ENCODE assay signal across 9 cellular contexts in genomic region chr13:113275387-113275786, GRCh38. TPM values are rescaled to one million over a fixed set of nuclear protein-coding genes. Genes with fewer than 3 reads are reported as not detected.
DNase-seq lines count a peak whose midpoint lies in the region; ATAC-seq, FAIRE-seq and TF ChIP-seq lines count a peak whose summit lies in the region.
"Had no signal": no experiment of that assay in that cellular context is flagged by ENCODE, and none has a peak within 500 bp of the region (broad histone marks: within the 10 kb centered on the region; RNA-seq: fewer than 3 reads in every experiment).

No MANE protein-coding gene starts in this region.

- no peak for TF ChIP-seq POLR2A in Peyer's patch (IDR thresholded peaks at IDR 0.05)
- TF ChIP-seq POLR2A in K562 (conservative IDR thresholded peaks at IDR 0.05) = no peak
- TF ChIP-seq POLR2A in suprapubic skin (IDR thresholded peaks at IDR 0.05) = no peak

- peak overlapping the region; percentile 68; the same call in 1 of the 2 replicates for H2AFZ ChIP-seq in K562 (ENCODE audit: low read depth, low read length)

- no peaks in the 10 kb centered on the region for H3K27me3 Mint-ChIP-seq in Calu3 (ENCODE audit: unreplicated experiment)
- H3K27me3 Mint-ChIP-seq in HFFc6 (ENCODE audit: insufficient read depth) = no peaks in the 10 kb centered on the region; the same call in 1 of the 2 replicates

- no peaks in the 10 kb centered on the region for H3K4me1 ChIP-seq in Peyer's patch
- H3K4me1 ChIP-seq in K562 (replicated peaks in 1 of 2; ENCODE audit: control insufficient read depth in 2 of 2, insufficient read depth in 2 of 2, low read length in 2 of 2) = peaks cover 6 to 20% of the 10 kb centered on the region in 2 experiments; a peak in 4 of 5 replicates
- H3K4me1 ChIP-seq in suprapubic skin = peaks cover 15% of the 10 kb centered on the region

- no peaks in the 10 kb centered on the region for H3K79me2 ChIP-seq in K562 (ENCODE audit: control insufficient read depth, insufficient read depth, low read length)

- H3K4me1 Mint-ChIP-seq in Calu3 (ENCODE audit: low read depth, unreplicated experiment) (peaks cover 6% of the 10 kb centered on the region), HFFc6 (ENCODE audit: low read depth) (peaks cover 26% of the 10 kb centered on the region)

- peak; percentile 17 to 62; a peak in 2 of 4 replicates for TF ChIP-seq RAD21 in K562 (CRISPR knock-in tag; conservative IDR thresholded peaks at IDR 0.05 in 1 of 2, IDR thresholded peaks at IDR 0.05 in 1 of 2)

- intact Hi-C loops in Calu3 (cut with micrococcal nuclease; ENCODE audit: unreplicated experiment) (loop anchor here (1.0 to 5.0 kb wide), 2 partner anchors 98 to 177 kb away; partner anchors contain the start of gene ADPRHL1), K562 (cut with micrococcal nuclease) (loop anchor here (2.0 to 10.0 kb wide), 2 partner anchors 115 to 289 kb away; no protein-coding TSS in a partner anchor)

- no peaks in the 10 kb centered on the region for H3K9me3 ChIP-seq in Peyer's patch
- H3K9me3 ChIP-seq in K562 (replicated peaks; ENCODE audit: control insufficient read depth, insufficient read depth, low read depth, low read length) = no peaks in the 10 kb centered on the region; the same call in 1 of the 2 replicates
- H3K9me3 ChIP-seq in suprapubic skin = no peaks in the 10 kb centered on the region

- 4% methylated on average over 2 of the region's 3 CpGs for WGBS in K562 (ENCODE audit: insufficient coverage, low coverage, missing lambda C conversion rate)
- WGBS in suprapubic skin = 12% methylated on average over 3 of the region's 3 CpGs

- ATAC-seq in K562 = peak; percentile 96
- ATAC-seq in left lobe of liver = peak; percentile 96
- ATAC-seq in HG03095 (IDR thresholded peaks at IDR 0.05; ENCODE audit: unreplicated experiment) = no peak
- no peak for ATAC-seq in GM21737 (IDR thresholded peaks at IDR 0.05; ENCODE audit: unreplicated experiment)

- no peak overlapping the region for H3K9ac ChIP-seq in K562 (ENCODE audit: insufficient read depth in 1 of 2, low read depth in 2 of 2, low read length in 2 of 2)

- TF ChIP-seq EP300 in K562 (IDR thresholded peaks at IDR 0.05; ENCODE audit: low read length) (no peak), suprapubic skin (IDR thresholded peaks at IDR 0.05) (no peak)

- no peaks in the 10 kb centered on the region for H3K36me3 ChIP-seq in Peyer's patch
- no peaks in the 10 kb centered on the region for H3K36me3 ChIP-seq in K562 (ENCODE audit: control insufficient read depth, insufficient read depth, low read length)
- no peaks in the 10 kb centered on the region for H3K36me3 ChIP-seq in suprapubic skin

- H3K9me3 Mint-ChIP-seq in Calu3 (ENCODE audit: low read depth, unreplicated experiment) (no peaks in the 10 kb centered on the region), HFFc6 (no peaks in the 10 kb centered on the region; the same call in 1 of the 2 replicates)

- H3K27me3 ChIP-seq in Peyer's patch (no peaks in the 10 kb centered on the region), K562 (ENCODE audit: control insufficient read depth in 2 of 2, insufficient read depth in 2 of 2, low read length in 2 of 2) (peaks cover 0 to 4% of the 10 kb centered on the region in 2 experiments; a peak in 2 of 5 replicates), suprapubic skin (no peaks in the 10 kb centered on the region)

- no peak overlapping the region for H3K4me2 ChIP-seq in K562 (ENCODE audit: insufficient read depth, low read length)

- CTCF ChIA-PET in Calu3 (lab: Charles Lee) = no interaction called here
- CTCF ChIA-PET in K562 (lab: Yijun Ruan, JAX; ENCODE audit: low intra/inter-chr PET ratio) = no interaction called here

- in situ Hi-C loops in K562 (cut with MboI) = loop anchor here (10.0 kb wide), 1 partner anchor 109 kb away; no protein-coding TSS in a partner anchor

- H3K4me3 Mint-ChIP-seq in Calu3 (ENCODE audit: low read depth, unreplicated experiment) (no peak overlapping the region), HFFc6 (no peak overlapping the region)
- H3K4me3 Mint-ChIP-seq: T-helper 1 cell treated with Interleukin-12 subunit alpha and Interleukin-12 subunit beta and Interleukin-4 antibody, amounts not matched to agents 30 μg/mL and 1 μg/mL, for 36 hours had no signal

- H3K27ac Mint-ChIP-seq in Calu3 (ENCODE audit: unreplicated experiment) (no peak overlapping the region), HFFc6 (peak overlapping the region; percentile 73; the same call in 1 of the 2 replicates)
- H3K27ac Mint-ChIP-seq: T-helper 1 cell treated with Interleukin-12 subunit alpha and Interleukin-12 subunit beta and Interleukin-4 antibody, amounts not matched to agents 30 μg/mL and 1 μg/mL, for 36 hours had no signal

- no peaks in the 10 kb centered on the region for H3K9me1 ChIP-seq in K562 (ENCODE audit: control insufficient read depth, insufficient read depth, low read length)

- H3K4me3 ChIP-seq in Peyer's patch = no peak overlapping the region
- H3K4me3 ChIP-seq in K562 = no peak overlapping the region
- H3K4me3 ChIP-seq in suprapubic skin = no peak overlapping the region

- H3K36me3 Mint-ChIP-seq in Calu3 (ENCODE audit: insufficient read depth, unreplicated experiment) (no peaks in the 10 kb centered on the region), HFFc6 (ENCODE audit: low read depth) (peaks cover 19% of the 10 kb centered on the region)

- peak; percentile 88 for FAIRE-seq in K562 (lab: Jason Lieb, UNC)

- H3K27ac ChIP-seq in Peyer's patch = no peak overlapping the region
- H3K27ac ChIP-seq in K562 (ENCODE audit: extremely low read depth, low read depth, low read length) = no peak overlapping the region
- no peak overlapping the region for H3K27ac ChIP-seq in suprapubic skin

- TF ChIP-seq CTCF in Calu3 (IDR thresholded peaks at IDR 0.05; ENCODE audit: unreplicated experiment) = peak; percentile 21
- peak; percentile 83 for TF ChIP-seq CTCF in HFFc6 (IDR thresholded peaks at IDR 0.05)
- peak in 5 of 6 experiments; percentile 21 to 67 (median 65) for TF ChIP-seq CTCF in Peyer's patch (IDR thresholded peaks at IDR 0.05)
- TF ChIP-seq CTCF in K562 (IDR thresholded peaks at IDR 0.05 in 2 of 3, conservative IDR thresholded peaks at IDR 0.05 in 1 of 3; ENCODE audit: insufficient read depth in 2 of 3, low read depth in 1 of 3, low read length in 3 of 3) = peak; percentile 52 to 57 (median 54); a peak in 5 of 6 replicates
- TF ChIP-seq CTCF in suprapubic skin (IDR thresholded peaks at IDR 0.05) = peak; percentile 24 to 55

- POLR2A ChIA-PET in K562 (lab: Yijun Ruan, JAX) = interaction anchor here (0.7 kb wide), 1 partner anchor 9 kb away, joined by 3 read pairs; no protein-coding TSS in a partner anchor

- BruUV-seq in Calu3 (replicated peaks; lab: Mats Ljungman, UMichigan) (no TSS peak), K562 (replicated peaks; lab: Mats Ljungman, UMichigan) (no TSS peak)

- DNase-seq in Calu3 (peak; percentile 50), HFFc6 (peak; percentile 76), Peyer's patch (peak in 2 of 3 donors; percentile 63 to 67), K562 (ENCODE audit: extremely low read depth in 1 of 4, low spot score in 3 of 4) (peak; percentile 37 to 71 (median 63)), left lobe of liver (ENCODE audit: low spot score) (peak; percentile 59), suprapubic skin (ENCODE audit: low spot score in 2 of 2) (peak in 1 of 2 donors; percentile 46)

- no peaks in the 10 kb centered on the region for H4K20me1 ChIP-seq in K562 (replicated peaks; ENCODE audit: control insufficient read depth, insufficient read depth, low read length)

TF ChIP-seq in K562, 482 proteins besides CTCF, POLR2A, EP300 and RAD21 (continues in another document):
- peak; percentile 53; the same call in 1 of the 2 replicates for TF ChIP-seq NR2C1 (IDR thresholded peaks at IDR 0.05)
- TF ChIP-seq NR2C1 (tag; IDR thresholded peaks at IDR 0.05) = peak; percentile 65; the same call in 1 of the 2 replicates
- no peak for TF ChIP-seq HSF4 (CRISPR knock-in tag; IDR thresholded peaks at IDR 0.05; ENCODE audit: borderline replicate concordance)
- no peak for TF ChIP-seq ZNF76 (CRISPR knock-in tag; IDR thresholded peaks at IDR 0.05; ENCODE audit: borderline replicate concordance)
- TF ChIP-seq CBFA2T3 (IDR thresholded peaks at IDR 0.05) = peak; percentile 25; the same call in 1 of the 2 replicates
- TF ChIP-seq NFRKB (IDR thresholded peaks at IDR 0.05; ENCODE audit: low read depth) = no peak

RNA-seq across cellular contexts. Expression of gene LAMP1, which starts 21.7 kb away (rescaled TPM):
- total RNA-seq in Calu3 (2022) (70.7 and 84.1 TPM in 2 replicates), Peyer's patch (100 to 1,000 TPM in 3 of 4 donors, 10 to 100 TPM in 1; 42.1 to 236 (median 191) TPM), K562 (2014; rRNA removed) (30.9 and 32.5 TPM in 2 replicates), K562 (2014; rRNA removed; fragmentation: Illumina TruSeq; extraction: Trizol) (19.5 and 22.1 TPM in 2 replicates), K562 (2015; rRNA removed; fragmentation: Illumina TruSeq; extraction: Trizol) (34.8 and 35.6 TPM in 2 replicates), K562 (2021) (63.7 and 70.1 TPM in 2 replicates), left lobe of liver (217 TPM), suprapubic skin (100 to 1,000 TPM; 131 to 255 (median 222) TPM)
- 100 to 1,000 TPM; 215 to 255 (median 247) TPM for total RNA-seq in HFFc6 (2021; fragmentation: NEBNext Ultra II Directional; extraction: Animal tissue kit (Norgen Biotek cat#: 25700))
- 39.3 and 68.8 TPM in 2 replicates for total RNA-seq in K562 (2011; cell fraction: chromatin; rRNA removed; ENCODE audit: low replicate concordance)
- total RNA-seq in K562 (2011; cell fraction: nucleolus; rRNA removed) = 77.8 and 96.6 TPM in 2 replicates
- 63.7 and 74.4 TPM in 2 replicates for total RNA-seq in K562 (2011; cell fraction: nucleoplasm; rRNA removed)
- polyA plus RNA-seq in K562 (2011; rRNA removed) (23.2 and 27.6 TPM in 2 replicates), K562 (2014; fragmentation: Illumina TruSeq; extraction: Trizol) (31.5 and 40.4 TPM in 2 replicates), K562 (2014; fragmentation: Nextera tagmentation; extraction: Ambion mirVana) (1 to 10 TPM; 2.2 to 2.5 TPM), K562 (2014; rRNA removed) (28.7 and 30.5 TPM in 2 replicates)
- polyA plus RNA-seq in K562 (2011; cell fraction: cytosol; rRNA removed) = 15.1 and 27.9 TPM in 2 replicates
- polyA plus RNA-seq in K562 (2011; cell fraction: nucleus; rRNA removed) = 16.6 and 19.4 TPM in 2 replicates
- 54.3 and 67.2 TPM in 2 replicates for polyA plus RNA-seq in K562 (2012)
- 18.6 and 26.5 TPM in 2 replicates for polyA minus RNA-seq in K562 (2011; rRNA and poly(A)+ RNA removed)
- 20.0 and 28.4 TPM in 2 replicates for polyA minus RNA-seq in K562 (2011; cell fraction: cytosol; rRNA and poly(A)+ RNA removed)
- polyA minus RNA-seq in K562 (2011; cell fraction: nucleus; rRNA and poly(A)+ RNA removed) = 5.0 and 7.4 TPM in 2 replicates

Comparison
In these comparisons a context has a peak if more than half of its experiments do, and no peak if none do; other contexts are left out.
1. CTCF ChIP-seq: peak in every context shown above with its lines; median percentile 83 in HFFc6; 65 in Peyer's patch; 54 in K562; 40 in suprapubic skin; 21 in Calu3.
2. ATAC-seq: peak in K562 (single experiment) and left lobe of liver (single experiment); none in HG03095 (single experiment) and GM21737 (single experiment).